ENCODE assay signal across 1 cellular context in the genomic region with DNA sequence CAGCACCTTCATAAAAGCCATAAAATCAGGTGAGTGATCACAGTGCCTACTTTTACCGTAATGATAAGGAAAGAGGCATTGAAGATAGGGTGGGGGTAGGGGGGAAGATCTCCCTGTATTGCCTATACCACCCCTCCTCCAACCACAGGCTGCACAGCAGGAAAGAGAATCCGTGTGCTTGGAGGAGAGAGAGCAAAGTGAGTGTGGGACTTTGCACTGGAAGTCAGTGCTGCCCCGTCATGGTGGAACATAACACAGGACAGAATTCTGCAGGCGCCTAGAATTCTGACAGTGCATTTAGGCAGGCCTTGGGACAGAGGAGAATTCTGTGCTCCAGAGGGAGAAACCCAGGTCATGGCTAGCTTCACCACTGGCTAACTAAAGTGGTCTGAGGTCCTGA.
TF ChIP-seq lines count a peak whose summit lies in the region.

No MANE protein-coding gene starts in this region.

TF ChIP-seq in HepG2, 621 proteins besides CTCF, POLR2A, EP300 and RAD21 (continues in another document):
- TF ChIP-seq ZNF225 (CRISPR knock-in tag; IDR thresholded peaks at IDR 0.05) (no peak), SALL1 (CRISPR knock-in tag; IDR thresholded peaks at IDR 0.05) (peak; percentile 93), CBFB (CRISPR knock-in tag; IDR thresholded peaks at IDR 0.05) (no peak), MAFF (IDR thresholded peaks at IDR 0.05; ENCODE audit: low read depth, low read length) (peak; percentile 63), NR2F1 (CRISPR knock-in tag; IDR thresholded peaks at IDR 0.05) (no peak), ZNF879 (CRISPR knock-in tag; IDR thresholded peaks at IDR 0.05) (no peak), MTA3 (CRISPR knock-in tag; IDR thresholded peaks at IDR 0.05) (no peak), ZSCAN29 (CRISPR knock-in tag; conservative IDR thresholded peaks at IDR 0.05) (peak; percentile 81; the same call in 1 of the 2 replicates), ZNF724P (CRISPR knock-in tag; IDR thresholded peaks at IDR 0.05; ENCODE audit: borderline replicate concordance) (no peak), CBX5 (CRISPR knock-in tag; IDR thresholded peaks at IDR 0.05; ENCODE audit: borderline replicate concordance) (peak; percentile 68; the same call in 1 of the 2 replicates), ZNF589 (CRISPR knock-in tag; conservative IDR thresholded peaks at IDR 0.05) (no peak), ZNF496 (CRISPR knock-in tag; IDR thresholded peaks at IDR 0.05; ENCODE audit: insufficient replicate concordance) (no peak), ZNF772 (CRISPR knock-in tag; IDR thresholded peaks at IDR 0.05) (peak; percentile 62; the same call in 1 of the 2 replicates), TGIF2 (CRISPR knock-in tag; IDR thresholded peaks at IDR 0.05) (peak; percentile 83; the same call in 1 of the 2 replicates), TSC22D2 (CRISPR knock-in tag; IDR thresholded peaks at IDR 0.05; ENCODE audit: borderline replicate concordance) (no peak), ZNF891 (CRISPR knock-in tag; IDR thresholded peaks at IDR 0.05) (no peak), HNRNPK (IDR thresholded peaks at IDR 0.05; ENCODE audit: low read depth, low read length, poor library complexity, severe bottlenecking) (no peak), ZNF644 (CRISPR knock-in tag; IDR thresholded peaks at IDR 0.05; ENCODE audit: low read depth) (peak; percentile 74; the same call in 1 of the 2 replicates), ZNF678 (CRISPR knock-in tag; IDR thresholded peaks at IDR 0.05) (no peak), ZNF143 (CRISPR knock-in tag; IDR thresholded peaks at IDR 0.05) (no peak), ATAD3A (CRISPR knock-in tag; IDR thresholded peaks at IDR 0.05) (no peak), HNF4G (IDR thresholded peaks at IDR 0.05; ENCODE audit: borderline replicate concordance, low read depth, low read length) (peak; percentile 95), HNF4G (CRISPR knock-in tag; IDR thresholded peaks at IDR 0.05; ENCODE audit: borderline replicate concordance, low read depth) (peak; percentile 51; the same call in 1 of the 2 replicates), FOXC1 (CRISPR knock-in tag; IDR thresholded peaks at IDR 0.05; ENCODE audit: borderline replicate concordance) (no peak), ZNF562 (CRISPR knock-in tag; IDR thresholded peaks at IDR 0.05; ENCODE audit: borderline replicate concordance) (no peak), CENPX (CRISPR knock-in tag; IDR thresholded peaks at IDR 0.05) (no peak), KLF12 (CRISPR knock-in tag; IDR thresholded peaks at IDR 0.05; ENCODE audit: borderline replicate concordance) (no peak), SAP130 (CRISPR knock-in tag; IDR thresholded peaks at IDR 0.05; ENCODE audit: low read depth) (peak; percentile 85), MED8 (CRISPR knock-in tag; IDR thresholded peaks at IDR 0.05; ENCODE audit: insufficient replicate concordance) (no peak), SIX4 (CRISPR knock-in tag; IDR thresholded peaks at IDR 0.05) (0 out of 2 replicates have a peak, but pooled peaks have one; percentile 48), DNMT1 (CRISPR knock-in tag; IDR thresholded peaks at IDR 0.05) (no peak), NFE2 (CRISPR knock-in tag; IDR thresholded peaks at IDR 0.05) (no peak), ZNF781 (CRISPR knock-in tag; IDR thresholded peaks at IDR 0.05; ENCODE audit: borderline replicate concordance, not compliant biosample characterization) (no peak), ZNF138 (CRISPR knock-in tag; IDR thresholded peaks at IDR 0.05; ENCODE audit: low read depth) (no peak), ZNF567 (CRISPR knock-in tag; IDR thresholded peaks at IDR 0.05; ENCODE audit: borderline replicate concordance) (no peak), ISL2 (CRISPR knock-in tag; IDR thresholded peaks at IDR 0.05) (peak; percentile 72), SETDB1 (CRISPR knock-in tag; IDR thresholded peaks at IDR 0.05; ENCODE audit: borderline replicate concordance) (no peak), ZFYVE20 (CRISPR knock-in tag; IDR thresholded peaks at IDR 0.05; ENCODE audit: borderline replicate concordance, low read depth) (no peak), ZNF24 (IDR thresholded peaks at IDR 0.05) (no peak), KAT8 (CRISPR knock-in tag; IDR thresholded peaks at IDR 0.05) (peak; percentile 83), FOSL1 (CRISPR knock-in tag; IDR thresholded peaks at IDR 0.05; ENCODE audit: borderline replicate concordance) (no peak), GATAD1 (CRISPR knock-in tag; IDR thresholded peaks at IDR 0.05) (peak; percentile 56; the same call in 1 of the 2 replicates)
- TF ChIP-seq, protein P1, sequence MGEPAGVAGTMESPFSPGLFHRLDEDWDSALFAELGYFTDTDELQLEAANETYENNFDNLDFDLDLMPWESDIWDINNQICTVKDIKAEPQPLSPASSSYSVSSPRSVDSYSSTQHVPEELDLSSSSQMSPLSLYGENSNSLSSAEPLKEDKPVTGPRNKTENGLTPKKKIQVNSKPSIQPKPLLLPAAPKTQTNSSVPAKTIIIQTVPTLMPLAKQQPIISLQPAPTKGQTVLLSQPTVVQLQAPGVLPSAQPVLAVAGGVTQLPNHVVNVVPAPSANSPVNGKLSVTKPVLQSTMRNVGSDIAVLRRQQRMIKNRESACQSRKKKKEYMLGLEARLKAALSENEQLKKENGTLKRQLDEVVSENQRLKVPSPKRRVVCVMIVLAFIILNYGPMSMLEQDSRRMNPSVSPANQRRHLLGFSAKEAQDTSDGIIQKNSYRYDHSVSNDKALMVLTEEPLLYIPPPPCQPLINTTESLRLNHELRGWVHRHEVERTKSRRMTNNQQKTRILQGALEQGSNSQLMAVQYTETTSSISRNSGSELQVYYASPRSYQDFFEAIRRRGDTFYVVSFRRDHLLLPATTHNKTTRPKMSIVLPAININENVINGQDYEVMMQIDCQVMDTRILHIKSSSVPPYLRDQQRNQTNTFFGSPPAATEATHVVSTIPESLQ (CRISPR knock-in tag; conservative IDR thresholded peaks at IDR 0.05), result no peak
- TF ChIP-seq, protein P2, sequence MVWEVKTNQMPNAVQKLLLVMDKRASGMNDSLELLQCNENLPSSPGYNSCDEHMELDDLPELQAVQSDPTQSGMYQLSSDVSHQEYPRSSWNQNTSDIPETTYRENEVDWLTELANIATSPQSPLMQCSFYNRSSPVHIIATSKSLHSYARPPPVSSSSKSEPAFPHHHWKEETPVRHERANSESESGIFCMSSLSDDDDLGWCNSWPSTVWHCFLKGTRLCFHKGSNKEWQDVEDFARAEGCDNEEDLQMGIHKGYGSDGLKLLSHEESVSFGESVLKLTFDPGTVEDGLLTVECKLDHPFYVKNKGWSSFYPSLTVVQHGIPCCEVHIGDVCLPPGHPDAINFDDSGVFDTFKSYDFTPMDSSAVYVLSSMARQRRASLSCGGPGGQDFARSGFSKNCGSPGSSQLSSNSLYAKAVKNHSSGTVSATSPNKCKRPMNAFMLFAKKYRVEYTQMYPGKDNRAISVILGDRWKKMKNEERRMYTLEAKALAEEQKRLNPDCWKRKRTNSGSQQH (CRISPR knock-in tag; IDR thresholded peaks at IDR 0.05; ENCODE audit: low read depth), result no peak
- TF ChIP-seq, protein P3, sequence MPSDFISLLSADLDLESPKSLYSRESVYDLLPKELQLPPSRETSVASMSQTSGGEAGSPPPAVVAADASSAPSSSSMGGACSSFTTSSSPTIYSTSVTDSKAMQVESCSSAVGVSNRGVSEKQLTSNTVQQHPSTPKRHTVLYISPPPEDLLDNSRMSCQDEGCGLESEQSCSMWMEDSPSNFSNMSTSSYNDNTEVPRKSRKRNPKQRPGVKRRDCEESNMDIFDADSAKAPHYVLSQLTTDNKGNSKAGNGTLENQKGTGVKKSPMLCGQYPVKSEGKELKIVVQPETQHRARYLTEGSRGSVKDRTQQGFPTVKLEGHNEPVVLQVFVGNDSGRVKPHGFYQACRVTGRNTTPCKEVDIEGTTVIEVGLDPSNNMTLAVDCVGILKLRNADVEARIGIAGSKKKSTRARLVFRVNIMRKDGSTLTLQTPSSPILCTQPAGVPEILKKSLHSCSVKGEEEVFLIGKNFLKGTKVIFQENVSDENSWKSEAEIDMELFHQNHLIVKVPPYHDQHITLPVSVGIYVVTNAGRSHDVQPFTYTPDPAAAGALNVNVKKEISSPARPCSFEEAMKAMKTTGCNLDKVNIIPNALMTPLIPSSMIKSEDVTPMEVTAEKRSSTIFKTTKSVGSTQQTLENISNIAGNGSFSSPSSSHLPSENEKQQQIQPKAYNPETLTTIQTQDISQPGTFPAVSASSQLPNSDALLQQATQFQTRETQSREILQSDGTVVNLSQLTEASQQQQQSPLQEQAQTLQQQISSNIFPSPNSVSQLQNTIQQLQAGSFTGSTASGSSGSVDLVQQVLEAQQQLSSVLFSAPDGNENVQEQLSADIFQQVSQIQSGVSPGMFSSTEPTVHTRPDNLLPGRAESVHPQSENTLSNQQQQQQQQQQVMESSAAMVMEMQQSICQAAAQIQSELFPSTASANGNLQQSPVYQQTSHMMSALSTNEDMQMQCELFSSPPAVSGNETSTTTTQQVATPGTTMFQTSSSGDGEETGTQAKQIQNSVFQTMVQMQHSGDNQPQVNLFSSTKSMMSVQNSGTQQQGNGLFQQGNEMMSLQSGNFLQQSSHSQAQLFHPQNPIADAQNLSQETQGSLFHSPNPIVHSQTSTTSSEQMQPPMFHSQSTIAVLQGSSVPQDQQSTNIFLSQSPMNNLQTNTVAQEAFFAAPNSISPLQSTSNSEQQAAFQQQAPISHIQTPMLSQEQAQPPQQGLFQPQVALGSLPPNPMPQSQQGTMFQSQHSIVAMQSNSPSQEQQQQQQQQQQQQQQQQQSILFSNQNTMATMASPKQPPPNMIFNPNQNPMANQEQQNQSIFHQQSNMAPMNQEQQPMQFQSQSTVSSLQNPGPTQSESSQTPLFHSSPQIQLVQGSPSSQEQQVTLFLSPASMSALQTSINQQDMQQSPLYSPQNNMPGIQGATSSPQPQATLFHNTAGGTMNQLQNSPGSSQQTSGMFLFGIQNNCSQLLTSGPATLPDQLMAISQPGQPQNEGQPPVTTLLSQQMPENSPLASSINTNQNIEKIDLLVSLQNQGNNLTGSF (CRISPR knock-in tag; IDR thresholded peaks at IDR 0.05), result no peak
- TF ChIP-seq, protein P4, sequence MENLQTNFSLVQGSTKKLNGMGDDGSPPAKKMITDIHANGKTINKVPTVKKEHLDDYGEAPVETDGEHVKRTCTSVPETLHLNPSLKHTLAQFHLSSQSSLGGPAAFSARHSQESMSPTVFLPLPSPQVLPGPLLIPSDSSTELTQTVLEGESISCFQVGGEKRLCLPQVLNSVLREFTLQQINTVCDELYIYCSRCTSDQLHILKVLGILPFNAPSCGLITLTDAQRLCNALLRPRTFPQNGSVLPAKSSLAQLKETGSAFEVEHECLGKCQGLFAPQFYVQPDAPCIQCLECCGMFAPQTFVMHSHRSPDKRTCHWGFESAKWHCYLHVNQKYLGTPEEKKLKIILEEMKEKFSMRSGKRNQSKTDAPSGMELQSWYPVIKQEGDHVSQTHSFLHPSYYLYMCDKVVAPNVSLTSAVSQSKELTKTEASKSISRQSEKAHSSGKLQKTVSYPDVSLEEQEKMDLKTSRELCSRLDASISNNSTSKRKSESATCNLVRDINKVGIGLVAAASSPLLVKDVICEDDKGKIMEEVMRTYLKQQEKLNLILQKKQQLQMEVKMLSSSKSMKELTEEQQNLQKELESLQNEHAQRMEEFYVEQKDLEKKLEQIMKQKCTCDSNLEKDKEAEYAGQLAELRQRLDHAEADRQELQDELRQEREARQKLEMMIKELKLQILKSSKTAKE (CRISPR knock-in tag; IDR thresholded peaks at IDR 0.05; ENCODE audit: borderline replicate concordance), result no peak
- TF ChIP-seq, protein P5, sequence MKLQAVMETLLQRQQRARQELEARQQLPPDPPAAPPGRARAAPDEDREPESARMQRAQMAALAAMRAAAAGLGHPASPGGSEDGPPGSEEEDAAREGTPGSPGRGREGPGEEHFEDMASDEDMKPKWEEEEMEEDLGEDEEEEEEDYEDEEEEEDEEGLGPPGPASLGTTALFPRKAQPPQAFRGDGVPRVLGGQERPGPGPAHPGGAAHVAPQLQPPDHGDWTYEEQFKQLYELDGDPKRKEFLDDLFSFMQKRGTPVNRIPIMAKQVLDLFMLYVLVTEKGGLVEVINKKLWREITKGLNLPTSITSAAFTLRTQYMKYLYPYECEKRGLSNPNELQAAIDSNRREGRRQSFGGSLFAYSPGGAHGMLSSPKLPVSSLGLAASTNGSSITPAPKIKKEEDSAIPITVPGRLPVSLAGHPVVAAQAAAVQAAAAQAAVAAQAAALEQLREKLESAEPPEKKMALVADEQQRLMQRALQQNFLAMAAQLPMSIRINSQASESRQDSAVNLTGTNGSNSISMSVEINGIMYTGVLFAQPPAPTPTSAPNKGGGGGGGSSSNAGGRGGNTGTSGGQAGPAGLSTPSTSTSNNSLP (IDR thresholded peaks at IDR 0.05; ENCODE audit: low read depth, low read length), result peak; percentile 30; the same call in 1 of the 2 replicates
- TF ChIP-seq, protein P6, sequence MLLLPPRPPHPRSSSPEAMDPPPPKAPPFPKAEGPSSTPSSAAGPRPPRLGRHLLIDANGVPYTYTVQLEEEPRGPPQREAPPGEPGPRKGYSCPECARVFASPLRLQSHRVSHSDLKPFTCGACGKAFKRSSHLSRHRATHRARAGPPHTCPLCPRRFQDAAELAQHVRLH (CRISPR knock-in tag; IDR thresholded peaks at IDR 0.05; ENCODE audit: borderline replicate concordance, low read depth), result no peak; the same call in 1 of the 2 replicates
- TF ChIP-seq, protein P7, sequence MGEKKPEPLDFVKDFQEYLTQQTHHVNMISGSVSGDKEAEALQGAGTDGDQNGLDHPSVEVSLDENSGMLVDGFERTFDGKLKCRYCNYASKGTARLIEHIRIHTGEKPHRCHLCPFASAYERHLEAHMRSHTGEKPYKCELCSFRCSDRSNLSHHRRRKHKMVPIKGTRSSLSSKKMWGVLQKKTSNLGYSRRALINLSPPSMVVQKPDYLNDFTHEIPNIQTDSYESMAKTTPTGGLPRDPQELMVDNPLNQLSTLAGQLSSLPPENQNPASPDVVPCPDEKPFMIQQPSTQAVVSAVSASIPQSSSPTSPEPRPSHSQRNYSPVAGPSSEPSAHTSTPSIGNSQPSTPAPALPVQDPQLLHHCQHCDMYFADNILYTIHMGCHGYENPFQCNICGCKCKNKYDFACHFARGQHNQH (CRISPR knock-in tag; IDR thresholded peaks at IDR 0.05), result peak; percentile 22; the same call in 1 of the 2 replicates
- TF ChIP-seq, protein P8, sequence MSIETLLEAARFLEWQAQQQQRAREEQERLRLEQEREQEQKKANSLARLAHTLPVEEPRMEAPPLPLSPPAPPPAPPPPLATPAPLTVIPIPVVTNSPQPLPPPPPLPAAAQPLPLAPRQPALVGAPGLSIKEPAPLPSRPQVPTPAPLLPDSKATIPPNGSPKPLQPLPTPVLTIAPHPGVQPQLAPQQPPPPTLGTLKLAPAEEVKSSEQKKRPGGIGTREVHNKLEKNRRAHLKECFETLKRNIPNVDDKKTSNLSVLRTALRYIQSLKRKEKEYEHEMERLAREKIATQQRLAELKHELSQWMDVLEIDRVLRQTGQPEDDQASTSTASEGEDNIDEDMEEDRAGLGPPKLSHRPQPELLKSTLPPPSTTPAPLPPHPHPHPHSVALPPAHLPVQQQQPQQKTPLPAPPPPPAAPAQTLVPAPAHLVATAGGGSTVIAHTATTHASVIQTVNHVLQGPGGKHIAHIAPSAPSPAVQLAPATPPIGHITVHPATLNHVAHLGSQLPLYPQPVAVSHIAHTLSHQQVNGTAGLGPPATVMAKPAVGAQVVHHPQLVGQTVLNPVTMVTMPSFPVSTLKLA (IDR thresholded peaks at IDR 0.05), result no peak
- TF ChIP-seq, protein P9, sequence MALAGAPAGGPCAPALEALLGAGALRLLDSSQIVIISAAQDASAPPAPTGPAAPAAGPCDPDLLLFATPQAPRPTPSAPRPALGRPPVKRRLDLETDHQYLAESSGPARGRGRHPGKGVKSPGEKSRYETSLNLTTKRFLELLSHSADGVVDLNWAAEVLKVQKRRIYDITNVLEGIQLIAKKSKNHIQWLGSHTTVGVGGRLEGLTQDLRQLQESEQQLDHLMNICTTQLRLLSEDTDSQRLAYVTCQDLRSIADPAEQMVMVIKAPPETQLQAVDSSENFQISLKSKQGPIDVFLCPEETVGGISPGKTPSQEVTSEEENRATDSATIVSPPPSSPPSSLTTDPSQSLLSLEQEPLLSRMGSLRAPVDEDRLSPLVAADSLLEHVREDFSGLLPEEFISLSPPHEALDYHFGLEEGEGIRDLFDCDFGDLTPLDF (CRISPR knock-in tag; IDR thresholded peaks at IDR 0.05), result no peak
